25 cellular contexts compared by ENCODE assay signal in genomic region chr1:171477804-171478203, GRCh38.
"Had no signal": no experiment of that assay in that cellular context is flagged by ENCODE, and none has a peak within 500 bp of the region (broad histone marks: within the 10 kb centered on the region; RNA-seq: fewer than 3 reads in every experiment).

No MANE protein-coding gene starts in this region.

- H3K36me3 ChIP-seq: left lung, prostate gland, right atrium auricular region, sigmoid colon, spleen, tibial artery had no signal

- DNase-seq: cortex of kidney; effector memory CD8-positive, alpha-beta T cell; hypothalamus; left lung; mesenchymal stem cell; mucosa of descending colon; naive thymus-derived CD4-positive, alpha-beta T cell; nephron progenitor cell; nucleus accumbens; sigmoid colon; spleen; stimulated activated CD4-positive, alpha-beta T cell treated with anti-CD3 and anti-CD28 coated beads, Interleukin-4, amount 100 ng/mL, for 4 hours; stimulated activated naive CD8-positive, alpha-beta T cell treated with anti-CD3 and anti-CD28 coated beads, Interleukin-15, Interleukin-2, amounts not matched to agents 100 U/mL and 50 U/mL, for 24 hours; substantia nigra; testis; tibial artery had no signal

- H3K27ac ChIP-seq: left lung, prostate gland, right atrium auricular region, sigmoid colon, skin epidermis, testis, tibial artery had no signal

- H3K27me3 Mint-ChIP-seq: effector memory CD8-positive, alpha-beta T cell; stimulated activated memory B cell treated with anti-CD40 and anti-IgM and Interleukin-4, amounts not matched to agents 10 μg/mL and 1 μg/mL and 100 μg/mL, for 72 hours; type B pancreatic cell had no signal

- FAIRE-seq: endometrium, frontal cortex, keratinocyte had no signal

- H3K4me1 ChIP-seq: left lung, prostate gland, right atrium auricular region, sigmoid colon, spleen, testis, tibial artery had no signal

- H3K36me3 Mint-ChIP-seq: mesothelial cell of epicardium; naive thymus-derived CD4-positive, alpha-beta T cell; stimulated activated memory B cell treated with anti-CD40 and anti-IgM and Interleukin-4, amounts not matched to agents 10 μg/mL and 1 μg/mL and 100 μg/mL, for 72 hours; type B pancreatic cell had no signal

- H3K27me3 ChIP-seq: left lung, right atrium auricular region, sigmoid colon, spleen, testis, tibial artery had no signal

- H3K4me1 Mint-ChIP-seq: naive thymus-derived CD4-positive, alpha-beta T cell; stimulated activated memory B cell treated with anti-CD40 and anti-IgM and Interleukin-4, amounts not matched to agents 10 μg/mL and 1 μg/mL and 100 μg/mL, for 72 hours had no signal

- H3K27ac Mint-ChIP-seq: effector memory CD8-positive, alpha-beta T cell; mesothelial cell of epicardium; naive thymus-derived CD4-positive, alpha-beta T cell; nephron progenitor cell; stimulated activated memory B cell treated with anti-CD40 and anti-IgM and Interleukin-4, amounts not matched to agents 10 μg/mL and 1 μg/mL and 100 μg/mL, for 72 hours; type B pancreatic cell had no signal

- H3K4me3 ChIP-seq: left lung, mucosa of descending colon, prostate gland, right atrium auricular region, sigmoid colon, skin epidermis, spleen, testis, tibial artery had no signal

- H3K9me3 Mint-ChIP-seq: effector memory CD8-positive, alpha-beta T cell; mesothelial cell of epicardium; naive thymus-derived CD4-positive, alpha-beta T cell; type B pancreatic cell had no signal

- H3K4me3 Mint-ChIP-seq: effector memory CD8-positive, alpha-beta T cell; mesothelial cell of epicardium; naive thymus-derived CD4-positive, alpha-beta T cell; nephron progenitor cell; stimulated activated memory B cell treated with anti-CD40 and anti-IgM and Interleukin-4, amounts not matched to agents 10 μg/mL and 1 μg/mL and 100 μg/mL, for 72 hours; type B pancreatic cell had no signal

- ATAC-seq: effector memory CD8-positive, alpha-beta T cell; left lung; mucosa of descending colon; naive thymus-derived CD4-positive, alpha-beta T cell; stimulated activated memory B cell treated with anti-CD40 and anti-IgM and Interleukin-4, amounts not matched to agents 10 μg/mL and 1 μg/mL and 100 μg/mL, for 72 hours; stimulated activated naive CD8-positive, alpha-beta T cell treated with anti-CD3 and anti-CD28 coated beads, Interleukin-15, Interleukin-2, amounts not matched to agents 100 U/mL and 50 U/mL, for 24 hours had no signal

- H3K9me3 ChIP-seq: left lung, mucosa of descending colon, prostate gland, right atrium auricular region, sigmoid colon, spleen, testis, tibial artery had no signal
